Comparison of ENCODE assay signal across 8 cellular contexts in genomic region chr11:64856382-64857227, GRCh38. TPM values are rescaled to one million over a fixed set of nuclear protein-coding genes. Genes with fewer than 3 reads are reported as not detected.
DNase-seq lines count a peak whose midpoint lies in the region; FAIRE-seq and TF ChIP-seq lines count a peak whose summit lies in the region.

No MANE protein-coding gene starts in this region.

- H3K4me1 ChIP-seq in A673 (ENCODE audit: insufficient read depth, low read length, poor library complexity, severe bottlenecking), result peaks cover 16% of the 10 kb centered on the region
- peaks cover 93 to 100% (median 98%) of the 10 kb centered on the region in 4 donors for H3K4me1 ChIP-seq in esophagus muscularis mucosa
- H3K4me1 ChIP-seq in osteoblast (ENCODE audit: insufficient read depth, low read length), result peaks cover 30% of the 10 kb centered on the region

- no peaks in the 10 kb centered on the region for H3K9me3 Mint-ChIP-seq in activated CD4-positive, alpha-beta T cell treated with anti-CD3 and anti-CD28 coated beads, Interleukin-2, amount 10 ng/mL, durations not matched to agents 7 days and 5 days

- H3K27ac ChIP-seq in A673 (ENCODE audit: low read depth, low read length, poor library complexity, severe bottlenecking), result peak overlapping the region; percentile 50
- peak overlapping the region; percentile 93 to 98 (median 94) for H3K27ac ChIP-seq in esophagus muscularis mucosa (replicated peaks in 1 of 4)
- H3K27ac ChIP-seq in osteoblast (ENCODE audit: low read depth, low read length), result peak overlapping the region; percentile 95

- TF ChIP-seq CTCF in A673 (conservative IDR thresholded peaks at IDR 0.05; ENCODE audit: low read depth, low read length) (no peak), esophagus muscularis mucosa (IDR thresholded peaks at IDR 0.05) (no peak), osteoblast (IDR thresholded peaks at IDR 0.05; ENCODE audit: extremely low read depth, low read depth, low read length) (peak; percentile 9)

- no peak overlapping the region for H3K4me3 Mint-ChIP-seq in activated CD4-positive, alpha-beta T cell treated with anti-CD3 and anti-CD28 coated beads, Interleukin-2, amount 10 ng/mL, durations not matched to agents 7 days and 5 days

- POLR2A ChIA-PET in A673 (lab: Charles Lee; ENCODE audit: low non-redundant PET), result no interaction called here
- POLR2A ChIA-PET in activated CD4-positive, alpha-beta T cell treated with anti-CD3 and anti-CD28 coated beads, Interleukin-2, amount 10 ng/mL, durations not matched to agents 7 days and 5 days (lab: Charles Lee), result interaction anchor here (0.7 kb wide), 1 partner anchor 19 kb away, joined by 3 read pairs; no protein-coding TSS in a partner anchor

- FAIRE-seq in HTR-8/SVneo (lab: Jason Lieb, UNC), result peak; percentile 60

- H4K20me1 ChIP-seq in osteoblast (ENCODE audit: insufficient read depth, low read length), result peaks cover 24% of the 10 kb centered on the region

- no peaks in the 10 kb centered on the region for H3K9me3 ChIP-seq in A673 (ENCODE audit: low read depth, low read length, poor library complexity, severe bottlenecking)
- H3K9me3 ChIP-seq in esophagus muscularis mucosa, result no peaks in the 10 kb centered on the region
- H3K9me3 ChIP-seq in osteoblast (ENCODE audit: low read depth, low read length), result no peaks in the 10 kb centered on the region

- H3K79me2 ChIP-seq in osteoblast (ENCODE audit: insufficient read depth, low read length), result peaks cover 77% of the 10 kb centered on the region

- H3K36me3 ChIP-seq in A673 (ENCODE audit: insufficient read depth, low read length, poor library complexity, severe bottlenecking) (no peaks in the 10 kb centered on the region), esophagus muscularis mucosa (peaks cover 27 to 57% (median 54%) of the 10 kb centered on the region in 4 donors), osteoblast (ENCODE audit: insufficient read depth, low read length) (peaks cover 56% of the 10 kb centered on the region)

- H3K4me1 Mint-ChIP-seq in activated CD4-positive, alpha-beta T cell treated with anti-CD3 and anti-CD28 coated beads, Interleukin-2, amount 10 ng/mL, durations not matched to agents 7 days and 5 days, result peaks cover 95% of the 10 kb centered on the region

- H3K27me3 ChIP-seq in A673 (replicated peaks; ENCODE audit: insufficient read depth, low read depth, low read length, poor library complexity) (no peaks in the 10 kb centered on the region), esophagus muscularis mucosa (no peaks in the 10 kb centered on the region), osteoblast (ENCODE audit: insufficient read depth, low read length) (no peaks in the 10 kb centered on the region)

- H3K27me3 Mint-ChIP-seq in activated CD4-positive, alpha-beta T cell treated with anti-CD3 and anti-CD28 coated beads, Interleukin-2, amount 10 ng/mL, durations not matched to agents 7 days and 5 days, result no peaks in the 10 kb centered on the region

- CTCF ChIA-PET in A673 (lab: Charles Lee), result interaction anchor here (1.0 to 1.4 kb wide), 2 partner anchors 13 to 31 kb away, joined by 3 to 4 read pairs; no protein-coding TSS in a partner anchor
- CTCF ChIA-PET in activated CD4-positive, alpha-beta T cell treated with anti-CD3 and anti-CD28 coated beads, Interleukin-2, amount 10 ng/mL, durations not matched to agents 7 days and 5 days (lab: Charles Lee), result interaction anchor here (18.3 to 32.1 kb wide), 2 partner anchors 8 to 30 kb away, joined by 232 to 732 read pairs; partner anchors contain the start of genes CDC42BPG and EHD1

- TF ChIP-seq EP300 in esophagus muscularis mucosa (IDR thresholded peaks at IDR 0.05), result peak; percentile 48

- no peak overlapping the region for H3K4me3 ChIP-seq in A673 (ENCODE audit: low read depth, low read length, poor library complexity, severe bottlenecking)
- H3K4me3 ChIP-seq in esophagus muscularis mucosa, result peak overlapping the region in 1 of 4 donors; percentile 21
- no peak overlapping the region for H3K4me3 ChIP-seq in osteoblast (ENCODE audit: insufficient read depth, low read length)

- H3K36me3 Mint-ChIP-seq in activated CD4-positive, alpha-beta T cell treated with anti-CD3 and anti-CD28 coated beads, Interleukin-2, amount 10 ng/mL, durations not matched to agents 7 days and 5 days (ENCODE audit: low read depth), result peaks cover 78% of the 10 kb centered on the region

- TF ChIP-seq POLR2A in esophagus muscularis mucosa (IDR thresholded peaks at IDR 0.05; ENCODE audit: low read depth), result peak; percentile 21

- peak overlapping the region; percentile 49 for H3K4me2 ChIP-seq in osteoblast (ENCODE audit: insufficient read depth, low read length)

- WGBS in esophagus muscularis mucosa, result 57% methylated on average over 17 of the region's 20 CpGs

- intact Hi-C loops in A673 (cut with micrococcal nuclease; ENCODE audit: unreplicated experiment) (no loop called here), esophagus muscularis mucosa (cut with DNase I) (no loop called here)

- peak overlapping the region; percentile 66 for H3K27ac Mint-ChIP-seq in activated CD4-positive, alpha-beta T cell treated with anti-CD3 and anti-CD28 coated beads, Interleukin-2, amount 10 ng/mL, durations not matched to agents 7 days and 5 days

- DNase-seq in A673 (ENCODE audit: low spot score), result peak; percentile 62
- DNase-seq in HTR-8/SVneo (ENCODE audit: insufficient read length, low spot score), result peak; percentile 53
- no peak for DNase-seq in activated CD4-positive, alpha-beta T cell treated with anti-CD3 and anti-CD28 coated beads, Interleukin-2, amount 10 ng/mL, durations not matched to agents 7 days and 5 days
- no peak for DNase-seq in esophagus muscularis mucosa (ENCODE audit: extremely low spot score)
- peak; percentile 98 for DNase-seq in osteoblast (ENCODE audit: insufficient read length, low spot score, missing footprints)
- DNase-seq in occipital lobe (lab: John Stamatoyannopoulos, UW), result no peak
- no peak for DNase-seq in ecto neural progenitor cell (ENCODE audit: low spot score)
- no peak for DNase-seq in NCI-H2029 (lab: John Stamatoyannopoulos, UW)

- H2AFZ ChIP-seq in osteoblast (ENCODE audit: low read length), result no peak overlapping the region

- BruUV-seq in A673 (replicated peaks; lab: Mats Ljungman, UMichigan), result no TSS peak

RNA-seq across cellular contexts. Expression of gene CDC42BPG, which starts 12.2 kb away (rescaled TPM):
- total RNA-seq in A673 (2021) (4.6 and 6.6 TPM in 2 replicates), esophagus muscularis mucosa (under 1 TPM in 3 of 4 donors, not detected in 1; 0.33 to 0.46 (median 0.39) TPM), osteoblast (under 0.01 and 0.29 TPM in 2 replicates), occipital lobe (0.16 TPM)
- total RNA-seq in activated CD4-positive, alpha-beta T cell treated with anti-CD3 and anti-CD28 coated beads, Interleukin-2, amount 10 ng/mL, durations not matched to agents 7 days and 5 days, result 1 to 10 TPM in 1 of 2 experiments, under 1 TPM in 1; 0.42 to 1.3 TPM

RNA-seq across cellular contexts. Expression of gene EHD1, which starts 21.8 kb away (rescaled TPM):
- total RNA-seq in A673 (2021) (53.3 and 63.1 TPM in 2 replicates), esophagus muscularis mucosa (100 to 1,000 TPM in 2 of 4 donors, 10 to 100 TPM in 2; 57.0 to 193 (median 104) TPM), osteoblast (51.3 and 51.4 TPM in 2 replicates), occipital lobe (22.9 TPM)
- 100 to 1,000 TPM; 131 to 149 TPM for total RNA-seq in activated CD4-positive, alpha-beta T cell treated with anti-CD3 and anti-CD28 coated beads, Interleukin-2, amount 10 ng/mL, durations not matched to agents 7 days and 5 days

RNA-seq across cellular contexts. Expression of gene MEN1, which starts 46.3 kb away (rescaled TPM):
- total RNA-seq in A673 (2021), result 45.7 and 49.2 TPM in 2 replicates
- total RNA-seq in activated CD4-positive, alpha-beta T cell treated with anti-CD3 and anti-CD28 coated beads, Interleukin-2, amount 10 ng/mL, durations not matched to agents 7 days and 5 days, result 10 to 100 TPM; 35.1 to 38.7 TPM
- total RNA-seq in esophagus muscularis mucosa, result 10 to 100 TPM; 10.4 to 18.7 (median 11.5) TPM
- 12.3 and 13.3 TPM in 2 replicates for total RNA-seq in osteoblast
- total RNA-seq in occipital lobe, result 17.2 TPM

RNA-seq across cellular contexts. Expression of gene MAP4K2, which starts 53.6 kb away (rescaled TPM):
- 46.5 and 50.5 TPM in 2 replicates for total RNA-seq in A673 (2021)
- total RNA-seq in activated CD4-positive, alpha-beta T cell treated with anti-CD3 and anti-CD28 coated beads, Interleukin-2, amount 10 ng/mL, durations not matched to agents 7 days and 5 days, result 10 to 100 TPM; 86.6 to 91.2 TPM
- 10 to 100 TPM; 11.1 to 25.0 (median 17.1) TPM for total RNA-seq in esophagus muscularis mucosa
- total RNA-seq in osteoblast, result 6.2 and 9.8 TPM in 2 replicates
- total RNA-seq in occipital lobe, result 9.8 TPM

Comparison
In these comparisons a context has a peak if more than half of its experiments do, and no peak if none do; other contexts are left out.
1. DNase-seq: peak in A673 (single experiment), HTR-8/SVneo (single experiment) and osteoblast (single experiment); none in activated CD4-positive, alpha-beta T cell treated with anti-CD3 and anti-CD28 coated beads, Interleukin-2, amount 10 ng/mL, durations not matched to agents 7 days and 5 days (single experiment), esophagus muscularis mucosa (single experiment), occipital lobe (single experiment), ecto neural progenitor cell (single experiment) and NCI-H2029 (single experiment).
2. Peak in every context shown above with its lines, with median percentiles within 50 percentile points of each other: H3K27ac ChIP-seq.